1 cellular context compared by ENCODE assay signal in the genomic region with DNA sequence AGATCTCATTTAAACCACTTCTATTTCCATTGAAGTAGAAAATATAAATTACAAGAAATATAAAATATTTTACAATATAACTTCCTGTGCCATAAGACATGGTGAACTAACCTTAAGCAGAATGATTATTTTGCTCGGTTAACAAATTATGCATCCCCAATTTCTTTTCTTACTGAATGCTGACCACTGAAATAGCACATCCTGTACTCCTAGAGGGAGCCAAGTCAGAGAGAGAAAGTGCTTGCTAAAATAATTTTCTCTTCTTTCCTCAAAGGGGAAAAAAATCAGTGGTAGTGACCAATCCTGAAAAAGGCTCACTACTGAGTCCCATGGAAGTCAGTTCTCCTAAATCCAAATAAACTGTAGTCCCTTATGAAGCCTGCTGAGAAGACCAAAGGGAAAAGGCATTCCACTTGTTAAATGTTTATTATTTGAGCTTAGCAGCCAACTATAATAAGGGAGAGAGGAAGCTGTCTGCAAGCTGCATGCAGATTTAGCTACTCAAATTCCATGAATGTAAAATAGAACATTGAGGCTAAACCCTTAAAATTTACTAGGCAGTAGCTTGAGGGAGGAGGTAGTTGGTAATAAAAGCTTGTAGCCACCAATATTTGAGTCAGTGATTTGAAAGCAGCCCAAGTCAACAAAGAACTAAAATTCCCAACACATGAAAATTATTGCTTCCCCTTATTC.
TF ChIP-seq lines count a peak whose summit lies in the region.

No MANE protein-coding gene starts in this region.

TF ChIP-seq in GM23338, 12 proteins besides CTCF, POLR2A, EP300 and RAD21:
- TF ChIP-seq STAT1 (IDR thresholded peaks at IDR 0.05; ENCODE audit: unreplicated experiment): no peak
